Comparison of ENCODE assay signal across 9 cellular contexts in the genomic region with DNA sequence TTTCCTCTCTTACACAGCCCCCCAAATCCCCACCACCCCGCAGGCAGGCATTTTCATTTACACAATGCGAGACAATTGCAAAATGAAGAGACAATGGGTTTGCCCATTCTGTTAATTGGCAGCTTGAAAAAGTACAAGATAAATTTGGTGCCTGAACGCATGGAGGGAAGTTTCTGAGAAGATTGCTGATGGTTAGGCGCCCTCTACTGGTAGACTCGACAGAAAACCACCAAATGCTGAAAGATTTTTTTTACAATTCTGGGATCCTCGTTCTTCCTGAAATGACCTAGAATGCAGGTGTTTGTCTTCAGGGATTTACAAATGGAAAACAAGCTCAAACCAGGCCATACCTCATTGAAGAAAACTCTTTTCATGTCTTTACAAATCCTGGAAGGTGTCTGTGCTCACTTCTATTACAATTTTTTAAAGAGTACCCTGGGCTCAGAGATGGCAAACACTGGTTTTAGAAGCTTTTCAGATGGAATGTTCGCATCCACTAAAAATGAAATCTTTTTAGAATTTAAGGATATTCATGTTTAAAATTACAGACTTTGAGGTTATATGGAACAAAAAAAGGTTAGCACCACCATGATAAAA.
DNase-seq lines count a peak whose midpoint lies in the region; ATAC-seq and TF ChIP-seq lines count a peak whose summit lies in the region.
"Had no signal": no experiment of that assay in that cellular context is flagged by ENCODE, and none has a peak within 500 bp of the region (broad histone marks: within the 10 kb centered on the region; RNA-seq: fewer than 3 reads in every experiment).

No MANE protein-coding gene starts in this region.

- no peaks in the 10 kb centered on the region for H3K27me3 ChIP-seq in WERI-Rb-1 (ENCODE audit: insufficient read depth, low read depth, severe bottlenecking)
- H3K27me3 ChIP-seq: BLaER1 treated with 17β-estradiol and CSF1 and Interleukin-3, amounts not matched to agents 10 nM and 100 nM had no signal

- ATAC-seq in left lobe of liver: peak; percentile 91
- no peak for ATAC-seq in HG02938 (IDR thresholded peaks at IDR 0.05; ENCODE audit: unreplicated experiment)

- DNase-seq in DMS153 treated with DMSO at 0.1 percent for 48 hours (lab: John Stamatoyannopoulos, UW; ENCODE audit: unreplicated experiment) (peak; percentile 4), DMS153 (lab: John Stamatoyannopoulos, UW) (no peak), NCI-H1417 (lab: John Stamatoyannopoulos, UW) (peak in 2 of 3 experiments; percentile 14 to 62), WERI-Rb-1 (peak; percentile 61), cardiac fibroblast (ENCODE audit: low read depth in 2 of 2) (peak; percentile 84 to 85), left lobe of liver (ENCODE audit: low spot score) (peak; percentile 54)
- peak; percentile 1 to 43 (median 32) for DNase-seq in stimulated activated CD4-positive, alpha-beta T cell treated with anti-CD3 and anti-CD28 coated beads, TNF-alpha, amount 100 ng/mL, for 48 hours (ENCODE audit: low read depth in 3 of 3)

- H3K4me3 ChIP-seq in WERI-Rb-1 (ENCODE audit: low read depth, low read length): no peak overlapping the region
- H3K4me3 ChIP-seq in cardiac fibroblast (replicated peaks in 1 of 2; ENCODE audit: low read depth in 2 of 2, low read length in 2 of 2): no peak overlapping the region
- H3K4me3 ChIP-seq: BLaER1 treated with 17β-estradiol and CSF1 and Interleukin-3, amounts not matched to agents 10 nM and 100 nM had no signal

- peak; percentile 64 for TF ChIP-seq CTCF in WERI-Rb-1 (IDR thresholded peaks at IDR 0.05; ENCODE audit: low read depth, low read length)
- TF ChIP-seq CTCF in cardiac fibroblast (IDR thresholded peaks at IDR 0.05; ENCODE audit: low read depth, low read length): peak; percentile 73

- no peak overlapping the region for H3K27ac ChIP-seq in WERI-Rb-1
- H3K27ac ChIP-seq: BLaER1 treated with 17β-estradiol and CSF1 and Interleukin-3, amounts not matched to agents 10 nM and 100 nM had no signal

- H3K36me3 ChIP-seq in WERI-Rb-1: no peaks in the 10 kb centered on the region
- H3K36me3 ChIP-seq: BLaER1 treated with 17β-estradiol and CSF1 and Interleukin-3, amounts not matched to agents 10 nM and 100 nM had no signal

- H3K9me3 ChIP-seq in WERI-Rb-1 (ENCODE audit: severe bottlenecking): no peaks in the 10 kb centered on the region
